Comparison of ENCODE assay signal across 10 cellular contexts in the genomic region with DNA sequence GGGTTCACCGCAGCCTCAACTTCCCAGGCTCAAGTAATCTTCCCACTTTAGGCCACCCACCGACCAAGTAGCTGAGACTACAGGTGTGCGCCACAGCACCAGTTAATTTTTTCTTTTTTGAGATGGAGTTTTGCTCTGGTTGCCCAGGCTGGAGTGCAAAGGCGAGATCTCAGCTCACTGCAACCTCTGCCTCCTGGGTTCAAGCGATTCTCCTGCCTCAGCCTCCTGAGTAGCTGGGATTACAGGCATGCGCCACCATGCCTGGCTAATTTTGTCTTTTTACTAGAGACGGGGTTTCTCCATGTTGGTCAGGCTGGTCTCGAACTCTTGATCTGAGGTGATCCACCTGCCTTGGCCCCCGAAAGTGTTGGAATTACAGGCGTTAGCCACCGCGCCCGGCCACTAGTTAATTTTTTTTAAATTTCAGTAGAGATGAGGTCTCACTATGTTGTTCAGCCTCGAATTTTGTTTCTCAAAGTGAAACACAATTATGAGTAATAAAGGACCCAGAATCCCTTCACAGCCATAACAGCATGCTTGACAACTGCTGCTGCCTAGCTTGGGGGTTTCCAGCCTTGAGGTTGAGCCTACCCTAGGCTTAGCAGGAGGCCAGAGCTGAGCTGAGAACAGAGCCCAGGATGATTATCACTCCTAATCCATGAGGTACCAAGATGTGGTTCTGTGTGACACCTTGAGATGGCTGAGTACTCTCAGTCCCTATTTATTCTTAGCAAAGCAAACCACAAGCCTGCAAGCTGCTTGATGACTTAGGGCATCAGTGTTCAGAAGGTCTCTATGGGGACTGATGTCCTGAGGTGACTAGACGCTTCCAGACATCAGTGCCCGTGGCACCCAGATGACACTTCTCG. TPM values are rescaled to one million over a fixed set of nuclear protein-coding genes. Genes with fewer than 3 reads are reported as not detected.
DNase-seq lines count a peak whose midpoint lies in the region; ATAC-seq, FAIRE-seq and TF ChIP-seq lines count a peak whose summit lies in the region.
"Had no signal": no experiment of that assay in that cellular context is flagged by ENCODE, and none has a peak within 500 bp of the region (broad histone marks: within the 10 kb centered on the region; RNA-seq: fewer than 3 reads in every experiment).

No MANE protein-coding gene starts in this region.

- CTCF ChIA-PET in activated B cell treated with CpG ODN at 0.5 μM for 24 hours (lab: Charles Lee): interaction anchor here (0.9 to 1.1 kb wide), 5 partner anchors 28 to 132 kb away, joined by 3 to 4 read pairs (median 3); a partner anchor contains a TSS

- no peak for TF ChIP-seq CTCF in activated B cell treated with CpG ODN at 0.5 μM for 24 hours (IDR thresholded peaks at IDR 0.05)

- POLR2A ChIA-PET in activated B cell treated with CpG ODN at 0.5 μM for 24 hours (lab: Charles Lee): interaction anchor here (0.7 to 3.1 kb wide), 13 partner anchors 9 to 248 kb away, joined by 3 to 24 read pairs (median 7); a partner anchor contains a TSS

- H3K4me1 Mint-ChIP-seq in activated B cell treated with CpG ODN at 0.5 μM for 24 hours: peaks cover 28% of the 10 kb centered on the region

- peak overlapping the region; percentile 93 for H3K27ac Mint-ChIP-seq in activated B cell treated with CpG ODN at 0.5 μM for 24 hours

- peak; percentile 49; the same call in 1 of the 2 replicates for TF ChIP-seq POLR2A in GM12892 (IDR thresholded peaks at IDR 0.05; ENCODE audit: low read depth, low read length)

- no peaks in the 10 kb centered on the region for H3K9me3 Mint-ChIP-seq in activated B cell treated with CpG ODN at 0.5 μM for 24 hours

- H3K27me3 Mint-ChIP-seq in activated B cell treated with CpG ODN at 0.5 μM for 24 hours: no peaks in the 10 kb centered on the region

- peak overlapping the region; percentile 45 for H3K4me3 Mint-ChIP-seq in activated B cell treated with CpG ODN at 0.5 μM for 24 hours

- H3K36me3 Mint-ChIP-seq in activated B cell treated with CpG ODN at 0.5 μM for 24 hours (ENCODE audit: low read depth): peaks cover 63% of the 10 kb centered on the region

- peak; percentile 99 for FAIRE-seq in GM12892 (lab: Jason Lieb, UNC)
- FAIRE-seq in frontal cortex (lab: Jason Lieb, UNC): no peak

- DNase-seq in GM12892 (ENCODE audit: insufficient read length) (peak; percentile 68), activated B cell treated with CpG ODN at 0.5 μM for 24 hours (no peak), mesenteric fat pad (ENCODE audit: low spot score) (peak; percentile 68), NCI-H1694 treated with DMSO at 0.1 percent for 48 hours (lab: John Stamatoyannopoulos, UW) (no peak), nucleus accumbens (lab: John Stamatoyannopoulos, UW) (no peak), frontal cortex (ENCODE audit: low spot score in 2 of 2) (no peak)
- no peak for DNase-seq in effector CD8-positive, alpha-beta T cell (lab: John Stamatoyannopoulos, UW)
- DNase-seq: DND-41, upper lobe of left lung had no signal

- ATAC-seq in HG02588 (IDR thresholded peaks at IDR 0.05; ENCODE audit: unreplicated experiment): peak; percentile 94
- peak; percentile 89 for ATAC-seq in activated B cell treated with CpG ODN at 0.5 μM for 24 hours (ENCODE audit: low read depth)

- intact Hi-C loops in activated B cell treated with CpG ODN at 0.5 μM for 24 hours (cut with micrococcal nuclease): loop anchor here (1.0 to 5.0 kb wide), 4 partner anchors 9 to 45 kb away; a partner anchor contains a TSS

RNA-seq across cellular contexts. Expression of a gene that starts 41.6 kb away (rescaled TPM):
- 12.5 TPM for polyA plus RNA-seq in GM12892 (2012; ENCODE audit: missing spikeins)
- total RNA-seq in activated B cell treated with CpG ODN at 0.5 μM for 24 hours (21.5 and 22.6 TPM in 2 replicates), mesenteric fat pad (8.0 TPM), frontal cortex (15.1 TPM)

RNA-seq across cellular contexts. Expression of a gene that starts 45.2 kb away (rescaled TPM):
- polyA plus RNA-seq in GM12892 (2012; ENCODE audit: missing spikeins): 135 TPM
- total RNA-seq in activated B cell treated with CpG ODN at 0.5 μM for 24 hours (330 and 338 TPM in 2 replicates), mesenteric fat pad (16.1 TPM), frontal cortex (69.3 TPM)

Comparison
In these comparisons a context has a peak if more than half of its experiments do, and no peak if none do; other contexts are left out.
1. DNase-seq: peak in GM12892 (single experiment) and mesenteric fat pad (single experiment); none in activated B cell treated with CpG ODN at 0.5 μM for 24 hours (single experiment), NCI-H1694 treated with DMSO at 0.1 percent for 48 hours (single experiment), nucleus accumbens (0 of 56), frontal cortex (0 of 2) and effector CD8-positive, alpha-beta T cell (single experiment).